ENCODE assay signal across 31 cellular contexts in the genomic region with DNA sequence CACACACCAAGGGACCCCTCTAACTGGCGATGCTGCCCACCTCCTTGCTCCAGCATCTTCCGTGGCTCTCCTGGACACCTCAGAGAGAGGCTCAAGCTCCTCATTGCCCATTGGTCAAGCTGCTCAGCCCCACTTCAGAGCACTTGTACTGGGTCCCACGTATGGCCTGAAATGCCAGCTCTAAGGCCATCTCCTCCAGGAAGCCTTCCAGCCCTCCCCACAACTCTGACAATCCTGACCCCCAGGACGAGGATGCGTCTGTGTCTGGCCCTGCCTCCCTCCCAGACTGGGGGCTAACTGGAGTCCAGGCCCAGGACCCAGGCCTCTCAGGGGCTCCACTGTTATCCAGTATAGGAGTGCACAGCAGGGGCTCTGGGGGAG. TPM values are rescaled to one million over a fixed set of nuclear protein-coding genes. Genes with fewer than 3 reads are reported as not detected.
"Had no signal": no experiment of that assay in that cellular context is flagged by ENCODE, and none has a peak within 500 bp of the region (broad histone marks: within the 10 kb centered on the region; RNA-seq: fewer than 3 reads in every experiment).

No MANE protein-coding gene starts in this region.

- H3K4me3 ChIP-seq: body of pancreas, cardiac muscle cell, colonic mucosa, gastrocnemius medialis, left lung, pancreas, prostate gland, sigmoid colon, thoracic aorta, uterus had no signal

- H3K4me1 ChIP-seq: body of pancreas, colonic mucosa, left lung, pancreas, prostate gland, sigmoid colon, uterus had no signal

- H3K27ac ChIP-seq: body of pancreas, cardiac muscle cell, colonic mucosa, gastrocnemius medialis, left lung, pancreas, prostate gland, sigmoid colon, thoracic aorta, uterus had no signal

- H3K36me3 Mint-ChIP-seq: activated naive CD4-positive, alpha-beta T cell treated with anti-CD3 and anti-CD28 coated beads, Interleukin-2, amount 50 U/mL, for 72 hours; type B pancreatic cell had no signal

- H3K36me3 ChIP-seq: cardiac muscle cell, colonic mucosa, gastrocnemius medialis, left lung, pancreas, prostate gland, sigmoid colon, thoracic aorta, uterus had no signal

- H3K27me3 Mint-ChIP-seq: activated CD8-positive, alpha-beta T cell treated with anti-CD3 and anti-CD28 coated beads for 36 hours had no signal

- H3K27me3 ChIP-seq: body of pancreas, cardiac muscle cell, colonic mucosa, gastrocnemius medialis, left lung, pancreas, sigmoid colon, uterus had no signal

- H3K4me1 Mint-ChIP-seq: activated CD4-positive, alpha-beta T cell treated with anti-CD3 and anti-CD28 coated beads, Interleukin-2, amount 10 ng/mL, durations not matched to agents 7 days and 5 days; nephron had no signal

- H3K4me3 Mint-ChIP-seq: activated CD4-positive, alpha-beta T cell treated with anti-CD3 and anti-CD28 coated beads, Interleukin-2, amount 10 ng/mL, durations not matched to agents 7 days and 5 days; activated CD8-positive, alpha-beta T cell treated with anti-CD3 and anti-CD28 coated beads for 36 hours; activated T-cell treated with anti-CD3 and anti-CD28 coated beads, Interleukin-2, amount 50 U/mL, for 4 hours; nephron; type B pancreatic cell had no signal

- H3K9me3 Mint-ChIP-seq: activated CD4-positive, alpha-beta T cell treated with anti-CD3 and anti-CD28 coated beads, Interleukin-2, amount 10 ng/mL, durations not matched to agents 7 days and 5 days; activated CD8-positive, alpha-beta T cell treated with anti-CD3 and anti-CD28 coated beads for 36 hours; activated naive CD4-positive, alpha-beta T cell treated with anti-CD3 and anti-CD28 coated beads, Interleukin-2, amount 50 U/mL, for 72 hours; activated T-cell treated with anti-CD3 and anti-CD28 coated beads, Interleukin-2, amount 50 U/mL, for 4 hours; activated T-helper 2 cell treated with anti-CD3 and anti-CD28 coated beads, Interferon-gamma antibody, Interleukin-2, Interleukin-4, amounts not matched to agents 10 μg/mL and 5 μg/mL and 100 μg/mL, durations not matched to agents 14 hours and 24 hours and 36 hours; nephron; type B pancreatic cell had no signal

- ATAC-seq: activated CD8-positive, alpha-beta T cell treated with anti-CD3 and anti-CD28 coated beads for 36 hours; activated naive CD4-positive, alpha-beta T cell treated with anti-CD3 and anti-CD28 coated beads, Interleukin-2, amount 50 U/mL, for 72 hours; activated T-cell treated with anti-CD3 and anti-CD28 coated beads, Interleukin-2, amount 50 U/mL, for 4 hours; body of pancreas; gastrocnemius medialis; left lung; pancreas had no signal

- DNase-seq: activated CD4-positive, alpha-beta T cell treated with anti-CD3 and anti-CD28 coated beads for 1 hour; activated CD4-positive, alpha-beta T cell treated with anti-CD3 and anti-CD28 coated beads, Interleukin-2, amount 10 ng/mL, durations not matched to agents 7 days and 5 days; activated CD8-positive, alpha-beta T cell treated with anti-CD3 and anti-CD28 coated beads for 36 hours; activated T-cell treated with anti-CD3 and anti-CD28 coated beads, Interleukin-2, amount 50 U/mL, for 4 hours; aorta; body of pancreas; cerebellar nuclear complex; colonic mucosa; effector CD8-positive, alpha-beta T cell; erythroblast; gastrocnemius medialis; glutamatergic neuron; left lung; pancreas; retina; sigmoid colon; small intestine; stimulated activated CD4-positive, alpha-beta T cell treated with anti-CD3 and anti-CD28 coated beads, Interleukin-1b, Interleukin-23, amount 100 ng/mL, for 48 hours; stimulated activated CD4-positive, alpha-beta T cell treated with anti-CD3 and anti-CD28 coated beads, Interleukin-4, amount 100 ng/mL, for 4 hours; stimulated activated CD8-positive, alpha-beta memory T cell treated with anti-CD3 and anti-CD28 coated beads, Interleukin-4, amount 100 ng/mL, for 48 hours; stimulated activated naive CD4-positive, alpha-beta T cell treated with Interleukin-2 at 50 U/mL for 16 hours; T-helper 2 cell; uterus had no signal

- H3K27ac Mint-ChIP-seq: activated CD4-positive, alpha-beta T cell treated with anti-CD3 and anti-CD28 coated beads, Interleukin-2, amount 10 ng/mL, durations not matched to agents 7 days and 5 days; activated CD8-positive, alpha-beta T cell treated with anti-CD3 and anti-CD28 coated beads for 36 hours; activated naive CD4-positive, alpha-beta T cell treated with anti-CD3 and anti-CD28 coated beads, Interleukin-2, amount 50 U/mL, for 72 hours; activated T-helper 2 cell treated with anti-CD3 and anti-CD28 coated beads, Interferon-gamma antibody, Interleukin-2, Interleukin-4, amounts not matched to agents 10 μg/mL and 5 μg/mL and 100 μg/mL, durations not matched to agents 14 hours and 24 hours and 36 hours; nephron; type B pancreatic cell had no signal

- H3K9me3 ChIP-seq: body of pancreas, colonic mucosa, gastrocnemius medialis, left lung, pancreas, prostate gland, sigmoid colon, thoracic aorta, uterus had no signal

RNA-seq across cellular contexts. Expression of gene HOMER3, which starts 7.9 kb away (rescaled TPM):
- total RNA-seq: activated CD4-positive, alpha-beta T cell treated with anti-CD3 and anti-CD28 coated beads, Interleukin-2, amount 10 ng/mL, durations not matched to agents 7 days and 5 days had no signal

RNA-seq across cellular contexts. Expression of gene CERS1, which starts 53.0 kb away (rescaled TPM):
- total RNA-seq: activated CD4-positive, alpha-beta T cell treated with anti-CD3 and anti-CD28 coated beads, Interleukin-2, amount 10 ng/mL, durations not matched to agents 7 days and 5 days; subcutaneous adipose tissue had no signal
